Comparison of ENCODE assay signal across 12 cellular contexts in the genomic region with DNA sequence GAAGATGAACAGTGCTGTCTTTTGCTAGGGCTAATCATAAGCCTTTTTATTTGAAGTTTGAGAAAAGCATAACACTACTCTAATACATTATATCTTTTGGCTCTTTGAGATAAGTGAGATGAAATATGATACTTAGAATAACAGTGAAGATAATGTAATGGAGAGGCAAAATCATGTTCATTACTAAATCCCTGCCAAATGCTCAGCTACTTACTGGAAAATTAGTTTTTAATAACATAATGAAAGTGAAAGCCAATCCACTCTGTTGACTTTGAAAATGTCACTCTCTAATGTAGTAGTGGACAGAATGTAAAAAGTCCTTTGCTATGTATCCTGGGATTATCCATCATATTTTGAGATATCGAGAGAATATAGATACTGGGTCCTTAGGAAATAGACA. TPM values are rescaled to one million over a fixed set of nuclear protein-coding genes. Genes with fewer than 3 reads are reported as not detected.
DNase-seq lines count a peak whose midpoint lies in the region; ATAC-seq and TF ChIP-seq lines count a peak whose summit lies in the region.
"Had no signal": no experiment of that assay in that cellular context is flagged by ENCODE, and none has a peak within 500 bp of the region (broad histone marks: within the 10 kb centered on the region; RNA-seq: fewer than 3 reads in every experiment).

No MANE protein-coding gene starts in this region.

- no peak for DNase-seq in MCF 10A (ENCODE audit: unreplicated experiment)
- no peak for DNase-seq in breast epithelium (ENCODE audit: low spot score in 2 of 2)
- DNase-seq in NCI-H2196 treated with DMSO at 0.1 percent for 48 hours (lab: John Stamatoyannopoulos, UW; ENCODE audit: unreplicated experiment): peak; percentile 7
- DNase-seq in aorta: no peak
- DNase-seq in T1000 (lab: John Stamatoyannopoulos, UW): no peak
- DNase-seq: activated CD8-positive, alpha-beta memory T cell treated with anti-CD3 and anti-CD28 coated beads for 24 hours; body of pancreas; glutamatergic neuron; RPMI8226 had no signal

- peak overlapping the region in 2 of 5 donors; percentile 21 to 39 for H3K9ac ChIP-seq in subcutaneous abdominal adipose tissue (ENCODE audit: low read length in 5 of 5)

- no peaks in the 10 kb centered on the region for H3K9me3 ChIP-seq in breast epithelium
- no peaks in the 10 kb centered on the region for H3K9me3 ChIP-seq in gastroesophageal sphincter
- no peaks in the 10 kb centered on the region for H3K9me3 ChIP-seq in subcutaneous abdominal adipose tissue (ENCODE audit: control insufficient read depth in 5 of 5, low read length in 5 of 5)
- H3K9me3 ChIP-seq in aorta (ENCODE audit: control insufficient read depth, low read length): no peaks in the 10 kb centered on the region
- H3K9me3 ChIP-seq: body of pancreas had no signal

- intact Hi-C loops in MCF 10A (cut with micrococcal nuclease): no loop called here
- intact Hi-C loops in breast epithelium (cut with DNase I; ENCODE audit: low total_unique reads): no loop called here
- intact Hi-C loops in aorta (cut with DNase I): no loop called here

- no peak overlapping the region for H3K4me3 Mint-ChIP-seq in MCF 10A (ENCODE audit: unreplicated experiment)

- peaks cover 6% of the 10 kb centered on the region for H3K36me3 Mint-ChIP-seq in MCF 10A (ENCODE audit: insufficient read depth, unreplicated experiment)

- TF ChIP-seq CTCF in MCF 10A (IDR thresholded peaks at IDR 0.05; ENCODE audit: unreplicated experiment) (no peak), breast epithelium (IDR thresholded peaks at IDR 0.05) (no peak), gastroesophageal sphincter (IDR thresholded peaks at IDR 0.05) (no peak)

- 50 to 58% methylated on average over 1 of the region's 1 CpG for WGBS in gastroesophageal sphincter (ENCODE audit: low coverage in 1 of 2), 2 donors
- 74 to 80% methylated on average over 1 of the region's 1 CpG for whole genome bisulfite sequencing in aorta, 2 donors

- BruUV-seq in MCF 10A (replicated peaks; lab: Mats Ljungman, UMichigan): no TSS peak

- no peak for TF ChIP-seq EP300 in gastroesophageal sphincter (IDR thresholded peaks at IDR 0.05)

- no peaks in the 10 kb centered on the region for H3K36me3 ChIP-seq in breast epithelium
- no peaks in the 10 kb centered on the region for H3K36me3 ChIP-seq in gastroesophageal sphincter
- H3K36me3 ChIP-seq in subcutaneous abdominal adipose tissue (ENCODE audit: control insufficient read depth in 5 of 5, insufficient read depth in 5 of 5, low read length in 5 of 5): no peaks in the 10 kb centered on the region
- no peaks in the 10 kb centered on the region for H3K36me3 ChIP-seq in aorta (ENCODE audit: control insufficient read depth in 1 of 2, insufficient read depth in 2 of 2, low read length in 1 of 2)

- H3K4me1 ChIP-seq in breast epithelium (no peaks in the 10 kb centered on the region), gastroesophageal sphincter (peaks cover 0 to 20% (median 0%) of the 10 kb centered on the region in 3 donors), subcutaneous abdominal adipose tissue (ENCODE audit: control insufficient read depth in 5 of 5, insufficient read depth in 5 of 5, low read length in 5 of 5) (no peaks in the 10 kb centered on the region), aorta (ENCODE audit: control insufficient read depth in 1 of 2, insufficient read depth in 2 of 2, low read length in 2 of 2) (no peaks in the 10 kb centered on the region)
- H3K4me1 ChIP-seq: body of pancreas had no signal

- no peak overlapping the region for H3K27ac ChIP-seq in breast epithelium
- peak overlapping the region in 2 of 4 donors; percentile 11 to 20 for H3K27ac ChIP-seq in gastroesophageal sphincter
- H3K27ac ChIP-seq in subcutaneous abdominal adipose tissue (ENCODE audit: low read depth, low read length): no peak overlapping the region
- no peak overlapping the region for H3K27ac ChIP-seq in aorta (ENCODE audit: low read depth in 1 of 2, low read length in 2 of 2)
- H3K27ac ChIP-seq: body of pancreas had no signal

- H3K27ac Mint-ChIP-seq in MCF 10A (ENCODE audit: low read depth, unreplicated experiment): peak overlapping the region; percentile 49

- CTCF ChIA-PET in MCF 10A (lab: Yijun Ruan, JAX): interaction anchor here (0.6 to 3.8 kb wide), 4 partner anchors 57 to 618 kb away, joined by 3 to 18 read pairs (median 3); no protein-coding TSS in a partner anchor

- H3K27me3 ChIP-seq in breast epithelium (no peaks in the 10 kb centered on the region), gastroesophageal sphincter (no peaks in the 10 kb centered on the region), subcutaneous abdominal adipose tissue (ENCODE audit: control insufficient read depth in 5 of 5, insufficient read depth in 4 of 5, low read length in 5 of 5) (no peaks in the 10 kb centered on the region), aorta (ENCODE audit: control insufficient read depth in 1 of 2, insufficient read depth in 2 of 2, low read length in 1 of 2) (no peaks in the 10 kb centered on the region)
- H3K27me3 ChIP-seq: body of pancreas had no signal

- no peaks in the 10 kb centered on the region for H3K4me1 Mint-ChIP-seq in MCF 10A (ENCODE audit: insufficient read depth, unreplicated experiment)

- POLR2A ChIA-PET in MCF 10A (lab: Yijun Ruan, JAX): interaction anchor here (0.6 kb wide), 1 partner anchor 803 kb away, joined by 3 read pairs; no protein-coding TSS in a partner anchor

- H3K4me3 ChIP-seq in breast epithelium: no peak overlapping the region
- H3K4me3 ChIP-seq in gastroesophageal sphincter: peak overlapping the region; percentile 8 to 15
- peak overlapping the region in 3 of 5 donors; percentile 30 to 43 (median 31) for H3K4me3 ChIP-seq in subcutaneous abdominal adipose tissue (ENCODE audit: low read depth in 1 of 5, low read length in 5 of 5)
- no peak overlapping the region for H3K4me3 ChIP-seq in aorta (ENCODE audit: low read length in 2 of 2)
- H3K4me3 ChIP-seq: body of pancreas had no signal

- no peak for ATAC-seq in gastroesophageal sphincter
- ATAC-seq in GM21423 (IDR thresholded peaks at IDR 0.05; ENCODE audit: unreplicated experiment): no peak
- no peak for ATAC-seq in aorta (ENCODE audit: low FRiP score)
- ATAC-seq: body of pancreas had no signal

- no peak for TF ChIP-seq POLR2A in breast epithelium (IDR thresholded peaks at IDR 0.05)
- no peak for TF ChIP-seq POLR2A in gastroesophageal sphincter (IDR thresholded peaks at IDR 0.05)

- no peaks in the 10 kb centered on the region for H3K9me3 Mint-ChIP-seq in MCF 10A (ENCODE audit: unreplicated experiment)

- H3K27me3 Mint-ChIP-seq in MCF 10A (ENCODE audit: insufficient read depth, unreplicated experiment): no peaks in the 10 kb centered on the region

RNA-seq across cellular contexts. Expression of a gene that starts 35.9 kb away (rescaled TPM):
- total RNA-seq in MCF 10A (2022) (0.19 and 0.25 TPM in 2 replicates), breast epithelium (not detected), gastroesophageal sphincter (under 1 TPM in 1 of 4 donors, not detected in 3; 0.13 TPM), aorta (under 1 TPM; 0.03 to 0.15 TPM)
- polyA plus RNA-seq in aorta: under 1 TPM in 1 of 2 donors, not detected in 1; 0.05 TPM
- total RNA-seq: body of pancreas had no signal

RNA-seq across cellular contexts. Expression of a gene that starts 43.0 kb away (rescaled TPM):
- total RNA-seq in MCF 10A (2022) (15.5 and 23.9 TPM in 2 replicates), breast epithelium (1 to 10 TPM; 2.0 to 5.1 (median 3.5) TPM), gastroesophageal sphincter (1 to 10 TPM; 1.7 to 4.6 (median 2.4) TPM), aorta (1 to 10 TPM; 2.8 to 4.5 TPM)
- under 1 TPM; 0.25 to 0.97 TPM for polyA plus RNA-seq in aorta

RNA-seq across cellular contexts. Expression of a gene that starts 43.3 kb away (rescaled TPM):
- total RNA-seq in MCF 10A (2022) (10.1 and 10.3 TPM in 2 replicates), breast epithelium (10 to 100 TPM in 1 of 3 donors, 1 to 10 TPM in 2; 6.2 to 10.8 (median 9.8) TPM), gastroesophageal sphincter (10 to 100 TPM in 2 of 4 donors, 1 to 10 TPM in 2; 8.3 to 20.5 (median 10.0) TPM), aorta (10 to 100 TPM in 1 of 2 donors, 1 to 10 TPM in 1; 9.3 to 15.5 TPM)
- polyA plus RNA-seq in aorta: 1 to 10 TPM in 1 of 2 donors, under 1 TPM in 1; 0.38 to 4.9 TPM

Comparison
In these comparisons a context has a peak if more than half of its experiments do, and no peak if none do; other contexts are left out.
1. H3K4me3 ChIP-seq: peak in gastroesophageal sphincter (2 of 2) and subcutaneous abdominal adipose tissue (3 of 5); none in breast epithelium (0 of 3) and aorta (0 of 2).